Comparison of ENCODE assay signal across 20 cellular contexts in the genomic region with DNA sequence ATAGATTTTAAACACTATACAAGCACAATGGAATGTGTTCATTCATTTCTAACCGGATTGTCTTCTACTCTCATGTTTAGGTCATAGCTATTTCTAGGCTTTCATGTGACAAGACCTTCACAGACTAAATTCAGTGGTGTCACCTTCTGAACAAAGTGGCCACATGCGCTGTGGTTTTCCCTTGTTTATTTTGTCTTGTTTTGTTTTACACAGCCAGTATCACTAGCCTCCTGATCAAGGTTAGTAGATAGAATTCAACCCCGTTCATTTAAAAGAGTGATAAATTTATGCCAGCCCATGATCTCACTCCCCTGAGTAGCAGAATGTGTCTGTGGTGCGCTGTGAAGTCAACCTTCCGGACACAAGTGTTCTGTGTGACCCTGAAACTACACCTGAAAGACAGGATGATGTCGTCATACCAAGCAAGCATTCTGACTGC.
DNase-seq lines count a peak whose midpoint lies in the region; ATAC-seq, FAIRE-seq and TF ChIP-seq lines count a peak whose summit lies in the region.
"Had no signal": no experiment of that assay in that cellular context is flagged by ENCODE, and none has a peak within 500 bp of the region (broad histone marks: within the 10 kb centered on the region; RNA-seq: fewer than 3 reads in every experiment).

No MANE protein-coding gene starts in this region.

- H3K36me3 Mint-ChIP-seq in activated T-cell treated with anti-CD3 and anti-CD28 coated beads, Interleukin-2, amount 50 U/mL, for 24 hours (ENCODE audit: low read depth) = no peaks in the 10 kb centered on the region

- peak; percentile 37 for DNase-seq in GM13976 (ENCODE audit: low spot score)
- peak; percentile 74 for DNase-seq in H4 (ENCODE audit: low spot score)
- DNase-seq in SW480 (ENCODE audit: low spot score) = peak; percentile 17
- no peak for DNase-seq in pancreas
- no peak for DNase-seq in RCC 7860 (ENCODE audit: low spot score)
- no peak for DNase-seq in activated T-cell treated with anti-CD3 and anti-CD28 coated beads, Interleukin-2, amount 50 U/mL, for 24 hours
- no peak for DNase-seq in CD1c-positive myeloid dendritic cell (ENCODE audit: extremely low spot score)
- DNase-seq: activated CD8-positive, alpha-beta T cell treated with anti-CD3 and anti-CD28 coated beads for 36 hours; endodermal cell; H9; midbrain; RPMI8226; stimulated activated CD4-positive, alpha-beta T cell treated with anti-CD3 and anti-CD28 coated beads, Interleukin-2, amount 100 ng/mL, for 48 hours had no signal

- no peaks in the 10 kb centered on the region for H3K4me1 Mint-ChIP-seq in activated T-cell treated with anti-CD3 and anti-CD28 coated beads, Interleukin-2, amount 50 U/mL, for 24 hours (ENCODE audit: low read depth)
- H3K4me1 Mint-ChIP-seq: central memory CD8-positive, alpha-beta T cell had no signal

- WGBS in pancreas, 2 donors = 33 to 34% methylated on average over 6 of the region's 6 CpGs

- TF ChIP-seq CTCF in GM13976 (IDR thresholded peaks at IDR 0.05; ENCODE audit: borderline replicate concordance, control extremely low read depth, extremely low read depth, insufficient read depth, missing control alignments) = no peak
- TF ChIP-seq CTCF in pancreas (IDR thresholded peaks at IDR 0.05) = no peak

- peaks cover 0 to 3% (median 0%) of the 10 kb centered on the region in 3 donors for H3K4me1 ChIP-seq in pancreas

- H3K9me3 Mint-ChIP-seq in activated T-cell treated with anti-CD3 and anti-CD28 coated beads, Interleukin-2, amount 50 U/mL, for 24 hours = no peaks in the 10 kb centered on the region
- H3K9me3 Mint-ChIP-seq: activated CD8-positive, alpha-beta T cell treated with anti-CD3 and anti-CD28 coated beads for 36 hours; activated T-helper 1 cell treated with anti-CD3 and anti-CD28 coated beads, Interleukin-12 subunit alpha, Interleukin-12 subunit beta, Interleukin-2, Interleukin-4 antibody, amounts not matched to agents 30 ng/mL and 10 ng/mL and 1 ng/mL, durations not matched to agents 14 hours and 24 hours and 36 hours; central memory CD8-positive, alpha-beta T cell; endodermal cell; H9; T-helper 1 cell treated with Interleukin-12 subunit alpha and Interleukin-12 subunit beta and Interleukin-4 antibody, amounts not matched to agents 30 μg/mL and 1 μg/mL, for 36 hours had no signal

- peaks cover 0 to 8% (median 0%) of the 10 kb centered on the region in 4 donors for H3K27me3 ChIP-seq in pancreas
- H3K27me3 ChIP-seq: suprapubic skin had no signal

- FAIRE-seq in pancreas (lab: Jason Lieb, UNC) (no peak), RCC 7860 (lab: Jason Lieb, UNC) (no peak)
- FAIRE-seq: D721Med had no signal

- no peaks in the 10 kb centered on the region for H3K9me3 ChIP-seq in pancreas
- H3K9me3 ChIP-seq: suprapubic skin had no signal

- H3K4me3 ChIP-seq in pancreas = no peak overlapping the region
- H3K4me3 ChIP-seq: suprapubic skin had no signal

- intact Hi-C loops in pancreas (cut with DNase I) = no loop called here

- peaks cover 14% of the 10 kb centered on the region for H3K27me3 Mint-ChIP-seq in activated T-cell treated with anti-CD3 and anti-CD28 coated beads, Interleukin-2, amount 50 U/mL, for 24 hours
- H3K27me3 Mint-ChIP-seq: activated CD8-positive, alpha-beta T cell treated with anti-CD3 and anti-CD28 coated beads for 36 hours had no signal

- no peaks in the 10 kb centered on the region for H3K36me3 ChIP-seq in pancreas
- H3K36me3 ChIP-seq: suprapubic skin had no signal

- H3K27ac Mint-ChIP-seq in activated T-cell treated with anti-CD3 and anti-CD28 coated beads, Interleukin-2, amount 50 U/mL, for 24 hours = no peak overlapping the region
- H3K27ac Mint-ChIP-seq: activated CD8-positive, alpha-beta T cell treated with anti-CD3 and anti-CD28 coated beads for 36 hours; activated T-helper 1 cell treated with anti-CD3 and anti-CD28 coated beads, Interleukin-12 subunit alpha, Interleukin-12 subunit beta, Interleukin-2, Interleukin-4 antibody, amounts not matched to agents 30 ng/mL and 10 ng/mL and 1 ng/mL, durations not matched to agents 14 hours and 24 hours and 36 hours; endodermal cell; H9; T-helper 1 cell treated with Interleukin-12 subunit alpha and Interleukin-12 subunit beta and Interleukin-4 antibody, amounts not matched to agents 30 μg/mL and 1 μg/mL, for 36 hours had no signal

- in situ Hi-C loops in GM13976 (cut with MboI; ENCODE audit: low sequenced_read_pairs, unreplicated experiment) = loop anchor here (10.0 kb wide), 1 partner anchor 227 kb away; no protein-coding TSS in a partner anchor

- peak in 3 of 4 donors; percentile 62 to 68 (median 68) for ATAC-seq in pancreas
- ATAC-seq in HG02973 (IDR thresholded peaks at IDR 0.05; ENCODE audit: unreplicated experiment) = no peak
- ATAC-seq: activated CD8-positive, alpha-beta T cell treated with anti-CD3 and anti-CD28 coated beads for 36 hours; sciatic nerve had no signal

- peak overlapping the region in 3 of 4 donors; percentile 31 to 78 (median 68) for H3K27ac ChIP-seq in pancreas
- H3K27ac ChIP-seq: suprapubic skin had no signal

- H3K4me3 Mint-ChIP-seq in activated T-cell treated with anti-CD3 and anti-CD28 coated beads, Interleukin-2, amount 50 U/mL, for 24 hours = no peak overlapping the region
- H3K4me3 Mint-ChIP-seq: activated CD8-positive, alpha-beta T cell treated with anti-CD3 and anti-CD28 coated beads for 36 hours; activated T-helper 1 cell treated with anti-CD3 and anti-CD28 coated beads, Interleukin-12 subunit alpha, Interleukin-12 subunit beta, Interleukin-2, Interleukin-4 antibody, amounts not matched to agents 30 ng/mL and 10 ng/mL and 1 ng/mL, durations not matched to agents 14 hours and 24 hours and 36 hours; central memory CD8-positive, alpha-beta T cell; endodermal cell; H9; T-helper 1 cell treated with Interleukin-12 subunit alpha and Interleukin-12 subunit beta and Interleukin-4 antibody, amounts not matched to agents 30 μg/mL and 1 μg/mL, for 36 hours had no signal

Comparison
In these comparisons a context has a peak if more than half of its experiments do, and no peak if none do; other contexts are left out.
1. DNase-seq: peak in GM13976 (single experiment), H4 (single experiment) and SW480 (single experiment); none in pancreas (0 of 6), RCC 7860 (single experiment), activated T-cell treated with anti-CD3 and anti-CD28 coated beads, Interleukin-2, amount 50 U/mL, for 24 hours (single experiment) and CD1c-positive myeloid dendritic cell (single experiment).